In genomic region chr14:51400142-51400541, GRCh38 we compare ENCODE assay signal across 16 cellular contexts.
"Had no signal": no experiment of that assay in that cellular context is flagged by ENCODE, and none has a peak within 500 bp of the region (broad histone marks: within the 10 kb centered on the region; RNA-seq: fewer than 3 reads in every experiment).

No MANE protein-coding gene starts in this region.

- H3K4me3 Mint-ChIP-seq: activated CD4-positive, alpha-beta T cell treated with anti-CD3 and anti-CD28 coated beads, Interleukin-2, amount 10 ng/mL, durations not matched to agents 7 days and 5 days; central memory CD8-positive, alpha-beta T cell; neural crest cell had no signal

- DNase-seq: activated CD4-positive, alpha-beta T cell treated with anti-CD3 and anti-CD28 coated beads, Interleukin-2, amount 10 ng/mL, durations not matched to agents 7 days and 5 days; activated CD4-positive, CD25-positive, alpha-beta regulatory T cell; activated CD8-positive, alpha-beta memory T cell treated with anti-CD3 and anti-CD28 coated beads for 24 hours; activated naive CD4-positive, alpha-beta T cell treated with Interleukin-2 at 50 U/mL for 16 hours; adrenal gland; effector memory CD4-positive, alpha-beta T cell; foreskin melanocyte; heart left ventricle; left ventricle myocardium inferior; ovary; retina; stimulated activated CD4-positive, alpha-beta T cell treated with anti-CD3 and anti-CD28 coated beads, Interleukin-15, amount 100 ng/mL, for 24 hours; stomach had no signal

- H3K27ac ChIP-seq: adrenal gland, ovary, stomach, vagina had no signal

- H3K4me1 Mint-ChIP-seq: activated CD4-positive, alpha-beta T cell treated with anti-CD3 and anti-CD28 coated beads, Interleukin-2, amount 10 ng/mL, durations not matched to agents 7 days and 5 days; central memory CD8-positive, alpha-beta T cell had no signal

- H3K9me3 ChIP-seq: adrenal gland, heart left ventricle, left ventricle myocardium inferior, ovary, stomach, vagina had no signal

- H3K27me3 ChIP-seq: adrenal gland, heart left ventricle, ovary, stomach, vagina had no signal

- H3K9me3 Mint-ChIP-seq: activated CD4-positive, alpha-beta T cell treated with anti-CD3 and anti-CD28 coated beads, Interleukin-2, amount 10 ng/mL, durations not matched to agents 7 days and 5 days; central memory CD8-positive, alpha-beta T cell had no signal

- H3K27ac Mint-ChIP-seq: activated CD4-positive, alpha-beta T cell treated with anti-CD3 and anti-CD28 coated beads, Interleukin-2, amount 10 ng/mL, durations not matched to agents 7 days and 5 days had no signal

- H3K36me3 ChIP-seq: adrenal gland, heart left ventricle, left ventricle myocardium inferior, ovary, stomach, vagina had no signal

- ATAC-seq: heart left ventricle had no signal

- H3K4me3 ChIP-seq: adrenal gland, heart left ventricle, left ventricle myocardium inferior, ovary, stomach, vagina had no signal
